ENCODE assay signal across 24 cellular contexts in genomic region chr2:138492160-138492559, GRCh38.
"Had no signal": no experiment of that assay in that cellular context is flagged by ENCODE, and none has a peak within 500 bp of the region (broad histone marks: within the 10 kb centered on the region; RNA-seq: fewer than 3 reads in every experiment).

No MANE protein-coding gene starts in this region.

- H3K27ac ChIP-seq: brain microvascular endothelial cell, coronary artery, dorsolateral prefrontal cortex had no signal

- H3K36me3 Mint-ChIP-seq: activated naive CD8-positive, alpha-beta T cell; WTC11 had no signal

- H3K27me3 ChIP-seq: brain microvascular endothelial cell, dorsolateral prefrontal cortex had no signal

- DNase-seq: activated CD4-positive, alpha-beta T cell treated with anti-CD3 and anti-CD28 coated beads for 48 hours; activated CD4-positive, alpha-beta T cell treated with anti-CD3 and anti-CD28 coated beads, Interleukin-2, amount 50 U/mL, for 1 hour; activated CD4-positive, alpha-beta T cell treated with anti-CD3 and anti-CD28 coated beads, Interleukin-2, amount 50 U/mL, for 48 hours; activated CD8-positive, alpha-beta memory T cell treated with anti-CD3 and anti-CD28 coated beads for 24 hours; activated CD8-positive, alpha-beta T cell treated with anti-CD3 and anti-CD28 coated beads for 36 hours; activated effector memory CD4-positive, alpha-beta T cell treated with Interleukin-2 at 50 U/mL for 16 hours; activated gamma-delta T cell treated with Interleukin-2 at 50 U/mL for 16 hours; activated naive CD4-positive, alpha-beta T cell treated with anti-CD3 and anti-CD28 coated beads, Interleukin-2, amount 50 U/mL, for 16 hours; activated naive CD4-positive, alpha-beta T cell treated with Interleukin-2 at 50 U/mL for 16 hours; activated T-cell treated with anti-CD3 and anti-CD28 coated beads, Interleukin-2, amount 50 U/mL, for 4 hours; amniotic stem cell; anterior cingulate cortex; brain microvascular endothelial cell; dorsolateral prefrontal cortex; effector memory CD4-positive, alpha-beta T cell; endodermal cell; foreskin fibroblast; T-helper 2 cell had no signal

- H3K27me3 Mint-ChIP-seq: activated CD8-positive, alpha-beta T cell treated with anti-CD3 and anti-CD28 coated beads for 36 hours; activated naive CD8-positive, alpha-beta T cell; activated T-helper 17 cell treated with anti-CD3 and anti-CD28 coated beads, Interleukin-2, amount 50 U/mL, for 72 hours; central memory CD8-positive, alpha-beta T cell; dendritic cell treated with granulocyte-macrophage colony-stimulating factor and Interleukin-4, amounts not matched to agents 40 ng/mL and 50 ng/mL, for 4 days had no signal

- H3K4me1 Mint-ChIP-seq: activated T-helper 17 cell treated with anti-CD3 and anti-CD28 coated beads, Interleukin-2, amount 50 U/mL, for 72 hours had no signal

- H3K4me3 ChIP-seq: coronary artery, dorsolateral prefrontal cortex had no signal

- H3K9me3 Mint-ChIP-seq: activated CD8-positive, alpha-beta T cell treated with anti-CD3 and anti-CD28 coated beads for 36 hours; activated T-cell treated with anti-CD3 and anti-CD28 coated beads, Interleukin-2, amount 50 U/mL, for 4 hours; activated T-helper 17 cell treated with anti-CD3 and anti-CD28 coated beads, Interleukin-2, amount 50 U/mL, for 72 hours; central memory CD8-positive, alpha-beta T cell; dendritic cell treated with granulocyte-macrophage colony-stimulating factor and Interleukin-4, amounts not matched to agents 40 ng/mL and 50 ng/mL, for 4 days; endodermal cell; WTC11 had no signal

- H3K27ac Mint-ChIP-seq: activated CD8-positive, alpha-beta T cell treated with anti-CD3 and anti-CD28 coated beads for 36 hours; activated naive CD8-positive, alpha-beta T cell; activated T-helper 17 cell treated with anti-CD3 and anti-CD28 coated beads, Interleukin-2, amount 50 U/mL, for 72 hours; dendritic cell treated with granulocyte-macrophage colony-stimulating factor and Interleukin-4, amounts not matched to agents 40 ng/mL and 50 ng/mL, for 4 days; WTC11 had no signal

- H3K4me3 Mint-ChIP-seq: activated CD8-positive, alpha-beta T cell treated with anti-CD3 and anti-CD28 coated beads for 36 hours; activated naive CD8-positive, alpha-beta T cell; activated T-cell treated with anti-CD3 and anti-CD28 coated beads, Interleukin-2, amount 50 U/mL, for 4 hours; activated T-helper 17 cell treated with anti-CD3 and anti-CD28 coated beads, Interleukin-2, amount 50 U/mL, for 72 hours; central memory CD8-positive, alpha-beta T cell; dendritic cell treated with granulocyte-macrophage colony-stimulating factor and Interleukin-4, amounts not matched to agents 40 ng/mL and 50 ng/mL, for 4 days; endodermal cell; WTC11 had no signal

- H3K36me3 ChIP-seq: brain microvascular endothelial cell had no signal
